Comparison of ENCODE assay signal across 1 cellular context in genomic region chr21:41196990-41197389, GRCh38.
TF ChIP-seq lines count a peak whose summit lies in the region.

No MANE protein-coding gene starts in this region.

TF ChIP-seq in HEK293, 187 proteins besides CTCF, POLR2A, EP300 and RAD21 (continued from another document):
- 0 out of 2 replicates have a peak, but pooled peaks have one; percentile 37 for TF ChIP-seq ZNF362 (tag by site-specific recombination; IDR thresholded peaks at IDR 0.05)
- peak; percentile 87 for TF ChIP-seq ZNF121 (tag by site-specific recombination; IDR thresholded peaks at IDR 0.05)
- TF ChIP-seq PRDM10 (tag by site-specific recombination; IDR thresholded peaks at IDR 0.05): no peak
- TF ChIP-seq GFI1B (tag by site-specific recombination; IDR thresholded peaks at IDR 0.05): peak; percentile 60
- TF ChIP-seq ZNF624 (tag by site-specific recombination; IDR thresholded peaks at IDR 0.05): no peak
